In genomic region chr16:67941469-67942199, GRCh38 we compare ENCODE assay signal across 13 cellular contexts. TPM values are rescaled to one million over a fixed set of nuclear protein-coding genes. Genes with fewer than 3 reads are reported as not detected.
DNase-seq lines count a peak whose midpoint lies in the region; ATAC-seq and TF ChIP-seq lines count a peak whose summit lies in the region.
"Had no signal": no experiment of that assay in that cellular context is flagged by ENCODE, and none has a peak within 500 bp of the region (broad histone marks: within the 10 kb centered on the region; RNA-seq: fewer than 3 reads in every experiment).

No MANE protein-coding gene starts in this region.

- no peaks in the 10 kb centered on the region for H3K9me3 ChIP-seq in left ventricle myocardium inferior (replicated peaks)

- no peaks in the 10 kb centered on the region for H3K9me3 Mint-ChIP-seq in central memory CD8-positive, alpha-beta T cell

- H3K4me1 Mint-ChIP-seq in central memory CD8-positive, alpha-beta T cell = peaks cover 29% of the 10 kb centered on the region

- H3K36me3 ChIP-seq in left ventricle myocardium inferior = peaks cover 65% of the 10 kb centered on the region

- TF ChIP-seq CTCF in left ventricle myocardium inferior (IDR thresholded peaks at IDR 0.05; ENCODE audit: borderline replicate concordance) = no peak
- no peak for TF ChIP-seq CTCF in RWPE1 (conservative IDR thresholded peaks at IDR 0.05; ENCODE audit: low read depth)

- peak overlapping the region; percentile 77 for H3K27ac Mint-ChIP-seq in central memory CD8-positive, alpha-beta T cell (ENCODE audit: low read depth)

- intact Hi-C loops in left ventricle myocardium inferior (cut with micrococcal nuclease) (no loop called here), Right ventricle myocardium superior (cut with DNase I) (no loop called here)

- no peaks in the 10 kb centered on the region for H3K27me3 ChIP-seq in left ventricle myocardium inferior (ENCODE audit: low read depth)

- no peak overlapping the region for H3K4me3 ChIP-seq in left ventricle myocardium inferior

- H3K4me3 Mint-ChIP-seq in central memory CD8-positive, alpha-beta T cell = no peak overlapping the region

- no peak for ATAC-seq in Right ventricle myocardium superior (ENCODE audit: poor library complexity)
- ATAC-seq in central memory CD8-positive, alpha-beta T cell (replicated peaks; ENCODE audit: extremely low read depth, poor library complexity, severe bottlenecking) = no peak
- no peak for ATAC-seq in GM21619 (IDR thresholded peaks at IDR 0.05; ENCODE audit: unreplicated experiment)

- H3K36me3 Mint-ChIP-seq in central memory CD8-positive, alpha-beta T cell (ENCODE audit: insufficient read depth) = peaks cover 8% of the 10 kb centered on the region

- peaks cover 80% of the 10 kb centered on the region for H3K4me1 ChIP-seq in left ventricle myocardium inferior

- DNase-seq in left ventricle myocardium inferior = no peak
- no peak for DNase-seq in Right ventricle myocardium superior
- DNase-seq in RWPE1 (ENCODE audit: low spot score) = no peak
- DNase-seq in central memory CD8-positive, alpha-beta T cell (ENCODE audit: low spot score in 2 of 2) = no peak
- DNase-seq in SW480 (ENCODE audit: low spot score) = no peak
- DNase-seq in amygdala (lab: John Stamatoyannopoulos, UW) = no peak
- no peak for DNase-seq in stimulated activated CD4-positive, alpha-beta T cell treated with anti-CD3 and anti-CD28 coated beads, Interleukin-4, amount 100 ng/mL, for 1 hour
- DNase-seq: activated gamma-delta T cell, NCI-H2171 had no signal

- no peaks in the 10 kb centered on the region for H3K27me3 Mint-ChIP-seq in central memory CD8-positive, alpha-beta T cell

- POLR2A ChIA-PET in RWPE1 (lab: Yijun Ruan, JAX; ENCODE audit: low non-redundant PET) = no interaction called here

- H3K27ac ChIP-seq in left ventricle myocardium inferior (replicated peaks) = peak overlapping the region; percentile 80
- peak overlapping the region; percentile 64 for H3K27ac ChIP-seq in RWPE1

- CTCF ChIA-PET in RWPE1 (lab: Yijun Ruan, JAX) = interaction anchor here (0.5 to 1.9 kb wide), 6 partner anchors 11 to 705 kb away, joined by 3 to 12 read pairs (median 4); no protein-coding TSS in a partner anchor

RNA-seq across cellular contexts. Expression of gene LCAT, which starts 2.3 kb away (rescaled TPM):
- 23.2 TPM for total RNA-seq in left ventricle myocardium inferior
- total RNA-seq in Right ventricle myocardium superior = 21.4 TPM

RNA-seq across cellular contexts. Expression of gene PSMB10, which starts 5.0 kb away (rescaled TPM):
- total RNA-seq in left ventricle myocardium inferior = 55.8 TPM
- total RNA-seq in Right ventricle myocardium superior = 59.0 TPM

RNA-seq across cellular contexts. Expression of gene CTRL, which starts 10.0 kb away (rescaled TPM):
- total RNA-seq in left ventricle myocardium inferior = 0.71 TPM
- 0.78 TPM for total RNA-seq in Right ventricle myocardium superior
- total RNA-seq: cardiac septum had no signal

RNA-seq across cellular contexts. Expression of gene SLC12A4, which starts 26.8 kb away (rescaled TPM):
- total RNA-seq in left ventricle myocardium inferior (79.2 TPM), Right ventricle myocardium superior (84.3 TPM)

RNA-seq across cellular contexts. Expression of gene DPEP3, which starts 38.7 kb away (rescaled TPM):
- total RNA-seq in left ventricle myocardium inferior (not detected), Right ventricle myocardium superior (not detected)
- total RNA-seq: cardiac septum, glomerular endothelial cell, pulmonary artery endothelial cell had no signal
